ENCODE assay signal across 8 cellular contexts in the genomic region with DNA sequence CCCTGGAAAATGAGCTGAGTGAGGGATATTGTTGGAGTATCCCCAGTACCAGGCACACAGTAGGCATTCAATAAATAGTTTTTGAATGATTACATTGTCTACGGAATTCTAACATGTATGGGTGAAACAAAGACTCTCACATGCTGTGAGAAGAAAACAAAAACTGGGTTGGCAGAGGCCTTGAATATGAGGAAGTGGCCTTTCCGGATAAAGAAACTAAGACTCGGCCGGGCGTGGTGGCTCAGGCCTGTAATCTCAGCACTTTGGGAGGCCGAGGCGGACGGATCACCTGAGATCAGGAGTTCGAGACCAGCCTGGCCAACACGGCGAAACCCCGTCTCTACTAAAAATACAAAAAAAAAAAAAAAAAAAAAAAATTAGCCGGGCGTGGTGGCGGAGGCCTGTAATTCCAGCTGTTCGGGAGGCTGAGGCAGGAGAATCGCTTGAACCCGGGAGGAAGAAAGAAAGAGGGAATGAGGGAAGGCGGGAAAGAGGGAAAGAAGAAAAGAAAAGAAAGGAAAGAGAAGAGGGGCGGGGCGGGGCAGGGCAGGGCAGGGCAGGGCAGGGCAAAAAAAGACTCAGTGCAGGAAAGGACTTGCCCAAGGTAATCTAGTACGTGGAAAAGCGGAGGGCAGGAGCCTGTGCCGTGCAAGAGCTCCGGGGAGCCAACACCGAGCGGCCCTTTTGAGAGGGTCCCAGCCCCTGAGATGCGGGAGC. TPM values are rescaled to one million over a fixed set of nuclear protein-coding genes. Genes with fewer than 3 reads are reported as not detected.
DNase-seq lines count a peak whose midpoint lies in the region; TF ChIP-seq lines count a peak whose summit lies in the region.

No MANE protein-coding gene starts in this region.

- H3K9me3 ChIP-seq in Caco-2 = no peaks in the 10 kb centered on the region
- no peaks in the 10 kb centered on the region for H3K9me3 ChIP-seq in HEK293 (ENCODE audit: control insufficient read depth, insufficient read depth, low read depth, low read length)
- H3K9me3 ChIP-seq in mucosa of rectum (ENCODE audit: control insufficient read depth in 2 of 2, low read length in 2 of 2) = no peaks in the 10 kb centered on the region

- CTCF ChIA-PET in Caco-2 (lab: Charles Lee) = interaction anchor here (0.6 to 2.1 kb wide), 5 partner anchors 50 to 156 kb away, joined by 3 to 10 read pairs (median 3); no protein-coding TSS in a partner anchor
- CTCF ChIA-PET in HEK293 (lab: Yijun Ruan, JAX) = interaction anchor here (1.0 to 2.2 kb wide), 3 partner anchors 10 to 56 kb away, joined by 3 to 8 read pairs (median 4); no protein-coding TSS in a partner anchor

- peak overlapping the region; percentile 99 for H3K27ac Mint-ChIP-seq in Caco-2 (ENCODE audit: unreplicated experiment)

- peaks cover 3% of the 10 kb centered on the region for H3K27me3 Mint-ChIP-seq in Caco-2 (ENCODE audit: insufficient read depth, unreplicated experiment)

- H3K36me3 ChIP-seq in Caco-2 (ENCODE audit: control insufficient read depth, insufficient read depth, low read length) (no peaks in the 10 kb centered on the region), HEK293 (ENCODE audit: control insufficient read depth in 2 of 2, insufficient read depth in 1 of 2, low read length in 2 of 2) (no peaks in the 10 kb centered on the region), mucosa of rectum (ENCODE audit: control insufficient read depth in 2 of 2, insufficient read depth in 2 of 2, low read length in 2 of 2) (no peaks in the 10 kb centered on the region)

- peak overlapping the region; percentile 64 for H3K4me3 ChIP-seq in Caco-2 (ENCODE audit: low read depth, low read length)
- peak overlapping the region; percentile 88 for H3K4me3 ChIP-seq in HEK293 (ENCODE audit: low read depth, low read length)
- H3K4me3 ChIP-seq in coronary artery = peak overlapping the region; percentile 84
- H3K4me3 ChIP-seq in mucosa of rectum (ENCODE audit: low read length in 2 of 2) = peak overlapping the region; percentile 93 to 96

- H3K4me3 Mint-ChIP-seq in Caco-2 (ENCODE audit: unreplicated experiment) = peak overlapping the region; percentile 90

- TF ChIP-seq CTCF in Caco-2 (IDR thresholded peaks at IDR 0.05; ENCODE audit: insufficient read depth in 1 of 2, low read depth in 1 of 2, low read length in 1 of 2, severe bottlenecking in 1 of 2, unreplicated experiment in 1 of 2) = no peak
- TF ChIP-seq CTCF in HEK293 (tag by site-specific recombination; IDR thresholded peaks at IDR 0.05) = no peak
- TF ChIP-seq CTCF in coronary artery (IDR thresholded peaks at IDR 0.05) = no peak

- H3K4me1 ChIP-seq in Caco-2 = 0 out of 2 replicates have a peak, but pooled peaks cover 3% of the 10 kb centered on the region
- no peaks in the 10 kb centered on the region for H3K4me1 ChIP-seq in HEK293 (ENCODE audit: control insufficient read depth, insufficient read depth, low read length)
- peaks cover 4 to 5% of the 10 kb centered on the region in 2 donors for H3K4me1 ChIP-seq in mucosa of rectum (ENCODE audit: control insufficient read depth in 2 of 2, insufficient read depth in 2 of 2, low read length in 2 of 2)

- TSS peak; percentile 73 for BruUV-seq in Caco-2 (replicated peaks; lab: Mats Ljungman, UMichigan)

- DNase-seq in Caco-2 = no peak
- DNase-seq in OCI-M1 (lab: John Stamatoyannopoulos, UW) = peak; percentile 87
- DNase-seq in coronary artery (ENCODE audit: low spot score) = no peak
- no peak for DNase-seq in NK-92 treated with Interleukin-12 subunit alpha and Interleukin-12 subunit beta, amount 100 ng/mL, for 24 hours (lab: John Stamatoyannopoulos, UW)
- no peak for DNase-seq in NCI-H82 (lab: John Stamatoyannopoulos, UW)
- no peak for DNase-seq in 8988T

- H3K36me3 Mint-ChIP-seq in Caco-2 (ENCODE audit: insufficient read depth, unreplicated experiment) = peaks cover 12% of the 10 kb centered on the region

- H3K27ac ChIP-seq in HEK293 (ENCODE audit: extremely low read depth, low read depth, low read length) = peak overlapping the region; percentile 84
- peak overlapping the region; percentile 73 to 84 for H3K27ac ChIP-seq in coronary artery
- H3K27ac ChIP-seq in mucosa of rectum (ENCODE audit: low read depth in 2 of 2, low read length in 2 of 2) = peak overlapping the region; percentile 77 to 89

- peaks cover 5% of the 10 kb centered on the region for H3K4me1 Mint-ChIP-seq in Caco-2 (ENCODE audit: low read depth, unreplicated experiment)

- H3K9ac ChIP-seq in mucosa of rectum (ENCODE audit: low read depth in 1 of 2, low read length in 2 of 2) = peak overlapping the region; percentile 74 to 90

- intact Hi-C loops in Caco-2 (cut with micrococcal nuclease; ENCODE audit: unreplicated experiment) = loop anchor here (5.0 kb wide), 2 partner anchors 326 to 1254 kb away; partner anchors contain the start of gene NAF1

- H3K9me3 Mint-ChIP-seq in Caco-2 (ENCODE audit: unreplicated experiment) = no peaks in the 10 kb centered on the region

- H3K27me3 ChIP-seq in Caco-2 (replicated peaks; ENCODE audit: control insufficient read depth, insufficient read depth, low read length) = no peaks in the 10 kb centered on the region
- no peaks in the 10 kb centered on the region for H3K27me3 ChIP-seq in mucosa of rectum (ENCODE audit: control insufficient read depth in 2 of 2, insufficient read depth in 2 of 2, low read length in 2 of 2)

- POLR2A ChIA-PET in Caco-2 (lab: Charles Lee) (interaction anchor here (0.8 to 1.0 kb wide), 2 partner anchors 12 to 57 kb away, joined by 3 to 5 read pairs; no protein-coding TSS in a partner anchor), HEK293 (lab: Yijun Ruan, JAX) (interaction anchor here (0.6 to 1.5 kb wide), 10 partner anchors 8 to 1467 kb away, joined by 3 to 8 read pairs (median 3); no protein-coding TSS in a partner anchor)

TF ChIP-seq in HEK293, 187 proteins besides CTCF, POLR2A, EP300 and RAD21:
- TF ChIP-seq, protein P1, sequence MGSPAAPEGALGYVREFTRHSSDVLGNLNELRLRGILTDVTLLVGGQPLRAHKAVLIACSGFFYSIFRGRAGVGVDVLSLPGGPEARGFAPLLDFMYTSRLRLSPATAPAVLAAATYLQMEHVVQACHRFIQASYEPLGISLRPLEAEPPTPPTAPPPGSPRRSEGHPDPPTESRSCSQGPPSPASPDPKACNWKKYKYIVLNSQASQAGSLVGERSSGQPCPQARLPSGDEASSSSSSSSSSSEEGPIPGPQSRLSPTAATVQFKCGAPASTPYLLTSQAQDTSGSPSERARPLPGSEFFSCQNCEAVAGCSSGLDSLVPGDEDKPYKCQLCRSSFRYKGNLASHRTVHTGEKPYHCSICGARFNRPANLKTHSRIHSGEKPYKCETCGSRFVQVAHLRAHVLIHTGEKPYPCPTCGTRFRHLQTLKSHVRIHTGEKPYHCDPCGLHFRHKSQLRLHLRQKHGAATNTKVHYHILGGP (tag by site-specific recombination; IDR thresholded peaks at IDR 0.05) = no peak
- 0 out of 2 replicates have a peak, but pooled peaks have one; percentile 30 for TF ChIP-seq ZNF366 (tag by site-specific recombination; conservative IDR thresholded peaks at IDR 0.05)
- no peak for TF ChIP-seq ZNF211 (tag by site-specific recombination; IDR thresholded peaks at IDR 0.05; ENCODE audit: low read depth)
- 0 out of 2 replicates have a peak, but pooled peaks have one; percentile 31 for TF ChIP-seq KLF7 (tag by site-specific recombination; IDR thresholded peaks at IDR 0.05; ENCODE audit: borderline replicate concordance)

RNA-seq across cellular contexts. Expression of gene TMA16, which starts 0.7 kb away (rescaled TPM):
- total RNA-seq in Caco-2 (2022) = 23.7 and 31.1 TPM in 2 replicates

RNA-seq across cellular contexts. Expression of gene TKTL2, which starts 20.2 kb away (rescaled TPM):
- total RNA-seq in Caco-2 (2022) = not detected in 2 replicates
